Comparison of ENCODE assay signal across 9 cellular contexts in genomic region chr3:11306815-11307589, GRCh38. TPM values are rescaled to one million over a fixed set of nuclear protein-coding genes. Genes with fewer than 3 reads are reported as not detected.
DNase-seq lines count a peak whose midpoint lies in the region; ATAC-seq and TF ChIP-seq lines count a peak whose summit lies in the region.
"Had no signal": no experiment of that assay in that cellular context is flagged by ENCODE, and none has a peak within 500 bp of the region (broad histone marks: within the 10 kb centered on the region; RNA-seq: fewer than 3 reads in every experiment).

No MANE protein-coding gene starts in this region.

- no peaks in the 10 kb centered on the region for H3K27me3 Mint-ChIP-seq in activated naive CD8-positive, alpha-beta T cell treated with anti-CD3 and anti-CD28 coated beads, Interleukin-2, amount 50 U/mL, for 24 hours

- no peaks in the 10 kb centered on the region for H3K9me3 Mint-ChIP-seq in activated naive CD8-positive, alpha-beta T cell treated with anti-CD3 and anti-CD28 coated beads, Interleukin-2, amount 50 U/mL, for 24 hours

- H3K4me1 Mint-ChIP-seq in activated naive CD8-positive, alpha-beta T cell treated with anti-CD3 and anti-CD28 coated beads, Interleukin-2, amount 50 U/mL, for 24 hours: peaks cover 30% of the 10 kb centered on the region

- ATAC-seq in GM18498 (IDR thresholded peaks at IDR 0.05; ENCODE audit: unreplicated experiment) (peak; percentile 83), HG03378 (IDR thresholded peaks at IDR 0.05; ENCODE audit: unreplicated experiment) (peak; percentile 67), omental fat pad (ENCODE audit: low FRiP score) (peak; percentile 82), HG02938 (IDR thresholded peaks at IDR 0.05; ENCODE audit: unreplicated experiment) (no peak), GM21526 (IDR thresholded peaks at IDR 0.05; ENCODE audit: low FRiP score, unreplicated experiment) (no peak)
- ATAC-seq in activated naive CD8-positive, alpha-beta T cell treated with anti-CD3 and anti-CD28 coated beads, Interleukin-2, amount 50 U/mL, for 24 hours: peak; percentile 86

- H3K27ac Mint-ChIP-seq in activated naive CD8-positive, alpha-beta T cell treated with anti-CD3 and anti-CD28 coated beads, Interleukin-2, amount 50 U/mL, for 24 hours: peak overlapping the region; percentile 67

- peaks cover 62% of the 10 kb centered on the region for H3K36me3 Mint-ChIP-seq in activated naive CD8-positive, alpha-beta T cell treated with anti-CD3 and anti-CD28 coated beads, Interleukin-2, amount 50 U/mL, for 24 hours (ENCODE audit: low read depth)

- no peak for DNase-seq in activated naive CD8-positive, alpha-beta T cell treated with anti-CD3 and anti-CD28 coated beads, Interleukin-2, amount 50 U/mL, for 24 hours
- DNase-seq in omental fat pad (ENCODE audit: low spot score) (no peak), NCI-H1105 (lab: John Stamatoyannopoulos, UW) (no peak), NOMO-1 treated with DMSO at 0.1 percent for 48 hours (lab: John Stamatoyannopoulos, UW; ENCODE audit: unreplicated experiment) (no peak)
- DNase-seq: retina had no signal

- no peak for TF ChIP-seq CTCF in omental fat pad (IDR thresholded peaks at IDR 0.05)

- no peak overlapping the region for H3K4me3 Mint-ChIP-seq in activated naive CD8-positive, alpha-beta T cell treated with anti-CD3 and anti-CD28 coated beads, Interleukin-2, amount 50 U/mL, for 24 hours

RNA-seq across cellular contexts. Expression of gene ATG7, which starts 34.8 kb away (rescaled TPM):
- total RNA-seq in omental fat pad: 10 to 100 TPM; 62.9 to 96.7 (median 76.2) TPM

Comparison
In these comparisons a context has a peak if more than half of its experiments do, and no peak if none do; other contexts are left out.
1. ATAC-seq: peak in GM18498 (single experiment), HG03378 (single experiment), activated naive CD8-positive, alpha-beta T cell treated with anti-CD3 and anti-CD28 coated beads, Interleukin-2, amount 50 U/mL, for 24 hours (single experiment) and omental fat pad (single experiment); none in HG02938 (single experiment) and GM21526 (single experiment).